Comparison of ENCODE assay signal across 17 cellular contexts in genomic region chr16:48165961-48166578, GRCh38. TPM values are rescaled to one million over a fixed set of nuclear protein-coding genes. Genes with fewer than 3 reads are reported as not detected.
A peak's percentile ranks its signal among the peaks of the same experiment; 100 is the strongest.
DNase-seq lines count a peak whose midpoint lies in the region; ATAC-seq and TF ChIP-seq lines count a peak whose summit lies in the region.
"Had no signal": no experiment of that assay in that cellular context is flagged by ENCODE, and none has a peak within 500 bp of the region (broad histone marks: within the 10 kb centered on the region; RNA-seq: fewer than 3 reads in every experiment).

No MANE protein-coding gene starts in this region.

- H3K4me1 ChIP-seq in HUES6 (ENCODE audit: control insufficient read depth, insufficient read depth, low read length) = peaks cover 10% of the 10 kb centered on the region
- H3K4me1 ChIP-seq in tibial artery = peaks cover 0 to 4% (median 2%) of the 10 kb centered on the region in 4 donors

- DNase-seq in COLO829 (ENCODE audit: low spot score) (peak; percentile 16), activated B cell treated with CpG ODN at 0.5 μM for 24 hours (no peak), iris pigment epithelial cell (ENCODE audit: low read depth) (peak; percentile 26), NOMO-1 treated with dmso at 0.1 percent for 144 hours (lab: John Stamatoyannopoulos, UW; ENCODE audit: unreplicated experiment) (no peak), tibial artery (no peak), HEK293T (ENCODE audit: extremely low spot score) (no peak)
- DNase-seq in activated effector memory CD4-positive, alpha-beta T cell treated with anti-CD3 and anti-CD28 coated beads, Interleukin-2, amount 50 U/mL, for 16 hours = no peak
- DNase-seq: activated CD4-positive, alpha-beta memory T cell treated with anti-CD3 and anti-CD28 coated beads, Interleukin-2, amount 10 ng/mL, durations not matched to agents 7 days and 5 days; activated naive CD4-positive, alpha-beta T cell treated with Interleukin-2 at 50 U/mL for 16 hours; stimulated activated naive CD8-positive, alpha-beta T cell treated with anti-CD3 and anti-CD28 coated beads, Interleukin-15, Interleukin-2, amounts not matched to agents 100 U/mL and 50 U/mL, for 24 hours had no signal

- 0 out of 2 replicates have a peak overlapping the region, but pooled peaks have one; percentile 7 for H3K27ac ChIP-seq in HUES6 (ENCODE audit: low read depth, low read length)
- no peak overlapping the region for H3K27ac ChIP-seq in tibial artery

- H3K9me3 ChIP-seq in HUES6 (ENCODE audit: control insufficient read depth, insufficient read depth, low read depth, low read length) = no peaks in the 10 kb centered on the region
- no peaks in the 10 kb centered on the region for H3K9me3 ChIP-seq in tibial artery

- H3K4me3 Mint-ChIP-seq in activated B cell treated with CpG ODN at 0.5 μM for 24 hours = no peak overlapping the region
- H3K4me3 Mint-ChIP-seq: activated CD4-positive, alpha-beta memory T cell treated with anti-CD3 and anti-CD28 coated beads, Interleukin-2, amount 10 ng/mL, durations not matched to agents 7 days and 5 days; central memory CD8-positive, alpha-beta T cell had no signal

- peaks cover 4% of the 10 kb centered on the region for H3K27me3 Mint-ChIP-seq in activated B cell treated with CpG ODN at 0.5 μM for 24 hours
- H3K27me3 Mint-ChIP-seq: central memory CD8-positive, alpha-beta T cell had no signal

- no peak for TF ChIP-seq CTCF in activated B cell treated with CpG ODN at 0.5 μM for 24 hours (IDR thresholded peaks at IDR 0.05)
- no peak for TF ChIP-seq CTCF in tibial artery (IDR thresholded peaks at IDR 0.05)

- POLR2A ChIA-PET in activated B cell treated with CpG ODN at 0.5 μM for 24 hours (lab: Charles Lee) = no interaction called here
- POLR2A ChIA-PET in HEK293T (lab: Yijun Ruan, JAX) = interaction anchor here (0.5 kb wide), 1 partner anchor 1138 kb away, joined by 3 read pairs; no protein-coding TSS in a partner anchor

- H3K27ac Mint-ChIP-seq in activated B cell treated with CpG ODN at 0.5 μM for 24 hours = no peak overlapping the region
- H3K27ac Mint-ChIP-seq: activated CD4-positive, alpha-beta memory T cell treated with anti-CD3 and anti-CD28 coated beads, Interleukin-2, amount 10 ng/mL, durations not matched to agents 7 days and 5 days had no signal

- CTCF ChIA-PET in activated B cell treated with CpG ODN at 0.5 μM for 24 hours (lab: Charles Lee) (interaction anchor here (1.0 to 3.8 kb wide), 6 partner anchors 9 to 1612 kb away, joined by 3 to 37 read pairs (median 10); partner anchors contain the start of gene NETO2), HEK293T (lab: Yijun Ruan, JAX) (interaction anchor here (0.6 to 1.0 kb wide), 3 partner anchors 11 to 1312 kb away, joined by 3 to 5 read pairs (median 3); no protein-coding TSS in a partner anchor)

- H3K4me1 Mint-ChIP-seq in activated B cell treated with CpG ODN at 0.5 μM for 24 hours = peaks cover 4% of the 10 kb centered on the region

- ATAC-seq in activated B cell treated with CpG ODN at 0.5 μM for 24 hours (ENCODE audit: low read depth) = peak; percentile 21
- ATAC-seq: stimulated activated naive CD8-positive, alpha-beta T cell treated with anti-CD3 and anti-CD28 coated beads, Interleukin-15, Interleukin-2, amounts not matched to agents 100 U/mL and 50 U/mL, for 24 hours had no signal

- no peaks in the 10 kb centered on the region for H3K9me3 Mint-ChIP-seq in activated B cell treated with CpG ODN at 0.5 μM for 24 hours
- H3K9me3 Mint-ChIP-seq: activated CD4-positive, alpha-beta memory T cell treated with anti-CD3 and anti-CD28 coated beads, Interleukin-2, amount 10 ng/mL, durations not matched to agents 7 days and 5 days; central memory CD8-positive, alpha-beta T cell had no signal

- intact Hi-C loops in activated B cell treated with CpG ODN at 0.5 μM for 24 hours (cut with micrococcal nuclease) (loop anchor here (1.0 to 10.0 kb wide), 9 partner anchors 379 to 1611 kb away; partner anchors contain the start of gene NETO2), tibial artery (cut with DNase I; ENCODE audit: low total_unique reads) (no loop called here)

- H3K36me3 ChIP-seq in HUES6 (ENCODE audit: control insufficient read depth, insufficient read depth, low read length) (no peaks in the 10 kb centered on the region), tibial artery (no peaks in the 10 kb centered on the region)

- H3K36me3 Mint-ChIP-seq in activated B cell treated with CpG ODN at 0.5 μM for 24 hours (ENCODE audit: low read depth) = no peaks in the 10 kb centered on the region

- H3K27me3 ChIP-seq in HUES6 (ENCODE audit: control insufficient read depth, insufficient read depth, low read length) (no peaks in the 10 kb centered on the region), tibial artery (peaks cover 0 to 2% of the 10 kb centered on the region in 2 donors)

- H3K9ac ChIP-seq in HUES6 (ENCODE audit: low read length) = no peak overlapping the region

- H3K4me3 ChIP-seq in HUES6 (ENCODE audit: low read depth, low read length) = no peak overlapping the region
- no peak overlapping the region for H3K4me3 ChIP-seq in tibial artery

TF ChIP-seq in HEK293T, 16 proteins besides CTCF, POLR2A, EP300 and RAD21:
- TF ChIP-seq HDGF (IDR thresholded peaks at IDR 0.05; ENCODE audit: borderline replicate concordance) (no peak), NFRKB (IDR thresholded peaks at IDR 0.05) (no peak), ZNF384 (IDR thresholded peaks at IDR 0.05) (no peak), SP1 (IDR thresholded peaks at IDR 0.05) (no peak), ELF4 (IDR thresholded peaks at IDR 0.05) (no peak), L3MBTL2 (conservative IDR thresholded peaks at IDR 0.05) (no peak), PKNOX1 (IDR thresholded peaks at IDR 0.05) (no peak), FOXA1 (IDR thresholded peaks at IDR 0.05) (no peak), FOXK2 (IDR thresholded peaks at IDR 0.05) (no peak), SUZ12 (IDR thresholded peaks at IDR 0.05) (no peak), CTBP1 (IDR thresholded peaks at IDR 0.05; ENCODE audit: borderline replicate concordance) (no peak), FOXM1 (IDR thresholded peaks at IDR 0.05; ENCODE audit: borderline replicate concordance) (no peak), TARDBP (IDR thresholded peaks at IDR 0.05) (no peak), BHLHE40 (IDR thresholded peaks at IDR 0.05; ENCODE audit: borderline replicate concordance) (no peak), ARNT (IDR thresholded peaks at IDR 0.05) (no peak), LEF1 (IDR thresholded peaks at IDR 0.05; ENCODE audit: borderline replicate concordance) (no peak)

RNA-seq across cellular contexts. Expression of gene ABCC12, which starts 10.3 kb away (rescaled TPM):
- total RNA-seq in activated B cell treated with CpG ODN at 0.5 μM for 24 hours = not detected in 2 replicates
- total RNA-seq: activated CD4-positive, alpha-beta memory T cell treated with anti-CD3 and anti-CD28 coated beads, Interleukin-2, amount 10 ng/mL, durations not matched to agents 7 days and 5 days; G401; HT1080; OCI-LY7; renal cortical epithelial cell; T-helper 1 cell treated with Interleukin-12 subunit alpha and Interleukin-12 subunit beta and Interleukin-4 antibody, amounts not matched to agents 30 ng/mL and 1 ng/mL, for 36 hours had no signal

Comparison
In these comparisons a context has a peak if more than half of its experiments do, and no peak if none do; other contexts are left out.
1. DNase-seq: peak in COLO829 (single experiment) and iris pigment epithelial cell (single experiment); none in activated B cell treated with CpG ODN at 0.5 μM for 24 hours (single experiment), activated effector memory CD4-positive, alpha-beta T cell treated with anti-CD3 and anti-CD28 coated beads, Interleukin-2, amount 50 U/mL, for 16 hours (single experiment), NOMO-1 treated with dmso at 0.1 percent for 144 hours (single experiment), tibial artery (0 of 2) and HEK293T (single experiment).